In the genomic region with DNA sequence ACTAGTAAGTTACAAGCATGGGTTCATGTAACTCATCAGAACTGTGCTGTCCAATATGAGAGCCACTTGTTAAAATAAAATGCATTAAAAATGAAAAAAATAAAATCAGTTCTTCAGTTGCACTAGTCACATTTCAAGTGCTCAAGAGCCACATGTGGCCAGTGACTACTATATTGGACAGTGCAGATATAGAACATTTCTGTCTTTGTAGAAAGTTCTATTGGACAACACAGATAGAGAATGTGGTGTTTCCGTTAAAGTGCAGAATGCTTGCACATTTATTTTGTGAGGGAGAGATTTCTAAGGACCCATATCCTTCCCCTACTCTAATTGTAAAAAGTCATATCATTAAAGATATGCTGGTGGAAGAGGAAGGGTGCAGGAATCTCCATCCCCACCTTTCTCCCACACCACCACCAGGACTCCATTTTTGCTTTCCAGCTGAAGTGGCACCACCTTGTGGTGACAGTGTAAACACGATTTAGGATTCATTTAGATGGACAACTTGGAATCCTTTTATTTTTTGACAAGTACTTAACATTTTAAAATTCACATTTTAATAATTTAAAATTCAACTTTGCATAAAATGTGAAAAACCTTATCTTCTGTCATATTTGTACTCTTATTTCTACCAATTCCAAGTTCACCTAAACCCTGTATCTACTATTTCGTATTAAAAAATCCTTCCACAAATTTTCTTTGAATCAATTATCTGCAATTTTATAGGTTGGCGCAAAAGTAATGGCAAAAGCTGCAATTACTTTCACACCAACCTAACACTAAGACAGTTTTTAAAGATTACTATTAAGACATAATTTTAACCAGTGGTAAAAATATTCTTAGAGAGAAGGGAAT, we compare ENCODE assay signal across 9 cellular contexts. TPM values are rescaled to one million over a fixed set of nuclear protein-coding genes. Genes with fewer than 3 reads are reported as not detected.
A peak's percentile ranks its signal among the peaks of the same experiment; 100 is the strongest.
DNase-seq lines count a peak whose midpoint lies in the region; ATAC-seq and TF ChIP-seq lines count a peak whose summit lies in the region.
"Had no signal": no experiment of that assay in that cellular context is flagged by ENCODE, and none has a peak within 500 bp of the region (broad histone marks: within the 10 kb centered on the region; RNA-seq: fewer than 3 reads in every experiment).

No MANE protein-coding gene starts in this region.

- no peak overlapping the region for H3K4me3 Mint-ChIP-seq in activated naive CD4-positive, alpha-beta T cell treated with anti-CD3 and anti-CD28 coated beads, Interleukin-2, amount 10 ng/mL, durations not matched to agents 7 days and 5 days
- no peak overlapping the region for H3K4me3 Mint-ChIP-seq in progenitor cell of endocrine pancreas (ENCODE audit: low read depth)
- H3K4me3 Mint-ChIP-seq: central memory CD8-positive, alpha-beta T cell had no signal

- no peaks in the 10 kb centered on the region for H3K9me3 Mint-ChIP-seq in activated naive CD4-positive, alpha-beta T cell treated with anti-CD3 and anti-CD28 coated beads, Interleukin-2, amount 10 ng/mL, durations not matched to agents 7 days and 5 days
- H3K9me3 Mint-ChIP-seq in progenitor cell of endocrine pancreas (ENCODE audit: low read depth): no peaks in the 10 kb centered on the region
- H3K9me3 Mint-ChIP-seq: central memory CD8-positive, alpha-beta T cell had no signal

- no peaks in the 10 kb centered on the region for H3K27me3 Mint-ChIP-seq in activated naive CD4-positive, alpha-beta T cell treated with anti-CD3 and anti-CD28 coated beads, Interleukin-2, amount 10 ng/mL, durations not matched to agents 7 days and 5 days
- no peaks in the 10 kb centered on the region for H3K27me3 Mint-ChIP-seq in progenitor cell of endocrine pancreas
- H3K27me3 Mint-ChIP-seq: central memory CD8-positive, alpha-beta T cell had no signal

- no peak overlapping the region for H3K27ac ChIP-seq in foreskin keratinocyte

- peak; percentile 21 for DNase-seq in activated naive CD4-positive, alpha-beta T cell treated with anti-CD3 and anti-CD28 coated beads, Interleukin-2, amount 10 ng/mL, durations not matched to agents 7 days and 5 days
- no peak for DNase-seq in activated naive CD4-positive, alpha-beta T cell treated with Interleukin-2 at 50 U/mL for 16 hours
- DNase-seq in LoVo (ENCODE audit: low spot score): peak; percentile 38
- peak; percentile 7 for DNase-seq in T1000 (lab: John Stamatoyannopoulos, UW)
- peak; percentile 10 to 28 for DNase-seq in foreskin keratinocyte
- peak; percentile 31 for DNase-seq in progenitor cell of endocrine pancreas (ENCODE audit: low spot score, unreplicated experiment)

- CTCF ChIA-PET in activated naive CD4-positive, alpha-beta T cell treated with anti-CD3 and anti-CD28 coated beads, Interleukin-2, amount 10 ng/mL, durations not matched to agents 7 days and 5 days (lab: Charles Lee): interaction anchor here (1.3 kb wide), 1 partner anchor 10 kb away, joined by 4 read pairs; no protein-coding TSS in a partner anchor

- no peaks in the 10 kb centered on the region for H3K27me3 ChIP-seq in foreskin keratinocyte

- no peak overlapping the region for H3K27ac Mint-ChIP-seq in activated naive CD4-positive, alpha-beta T cell treated with anti-CD3 and anti-CD28 coated beads, Interleukin-2, amount 10 ng/mL, durations not matched to agents 7 days and 5 days
- H3K27ac Mint-ChIP-seq in progenitor cell of endocrine pancreas: no peak overlapping the region

- H3K36me3 Mint-ChIP-seq in activated naive CD4-positive, alpha-beta T cell treated with anti-CD3 and anti-CD28 coated beads, Interleukin-2, amount 10 ng/mL, durations not matched to agents 7 days and 5 days: peaks cover 5% of the 10 kb centered on the region
- H3K36me3 Mint-ChIP-seq in progenitor cell of endocrine pancreas (ENCODE audit: insufficient read depth): no peaks in the 10 kb centered on the region

- TF ChIP-seq CTCF in foreskin keratinocyte (conservative IDR thresholded peaks at IDR 0.05) (peak; percentile 81), progenitor cell of endocrine pancreas (IDR thresholded peaks at IDR 0.05; ENCODE audit: unreplicated experiment) (peak; percentile 85)

- no peaks in the 10 kb centered on the region for H3K4me1 Mint-ChIP-seq in activated naive CD4-positive, alpha-beta T cell treated with anti-CD3 and anti-CD28 coated beads, Interleukin-2, amount 10 ng/mL, durations not matched to agents 7 days and 5 days
- H3K4me1 Mint-ChIP-seq in progenitor cell of endocrine pancreas (ENCODE audit: low read depth): peaks cover 8% of the 10 kb centered on the region
- H3K4me1 Mint-ChIP-seq: central memory CD8-positive, alpha-beta T cell had no signal

- H3K4me1 ChIP-seq in foreskin keratinocyte: no peaks in the 10 kb centered on the region

- ATAC-seq in foreskin keratinocyte (peak; percentile 57), HG03442 (IDR thresholded peaks at IDR 0.05; ENCODE audit: unreplicated experiment) (no peak), HG02973 (IDR thresholded peaks at IDR 0.05; ENCODE audit: unreplicated experiment) (no peak)

RNA-seq across cellular contexts. Expression of a gene that starts 9.4 kb away (rescaled TPM):
- total RNA-seq in foreskin keratinocyte (1.2 and 1.3 TPM in 2 replicates), progenitor cell of endocrine pancreas (3.6 and 3.9 TPM in 2 replicates)
- 0.52 and 0.60 TPM in 2 replicates for polyA plus RNA-seq in foreskin keratinocyte
